ENCODE assay signal across 8 cellular contexts in genomic region chrX:118420462-118420861, GRCh38.
DNase-seq lines count a peak whose midpoint lies in the region; ATAC-seq and TF ChIP-seq lines count a peak whose summit lies in the region.

No MANE protein-coding gene starts in this region.

- in situ Hi-C loops in ACHN (cut with HindIII; ENCODE audit: low pct_ligation_motif_present, low pct_unique_long_range_greater_than_20kb, low sequenced_read_pairs): no loop called here

- peak; percentile 36 for DNase-seq in ACHN
- DNase-seq in LNCaP clone FGC (ENCODE audit: low read depth): no peak
- peak; percentile 10 for DNase-seq in fibroblast of the conjunctiva (ENCODE audit: low read depth)
- no peak for DNase-seq in LoVo (ENCODE audit: low spot score)
- DNase-seq in NCI-H1417 (lab: John Stamatoyannopoulos, UW): no peak
- DNase-seq in OCI-LY7 (ENCODE audit: low spot score): no peak

- intact Hi-C loops in OCI-LY7 (cut with micrococcal nuclease; ENCODE audit: unreplicated experiment): no loop called here

- H3K4me1 ChIP-seq in OCI-LY7 (ENCODE audit: insufficient read depth, low read length, poor library complexity, severe bottlenecking): no peaks in the 10 kb centered on the region

- no peak overlapping the region for H3K27ac ChIP-seq in OCI-LY7 (ENCODE audit: low read depth, low read length, poor library complexity, severe bottlenecking)

- TF ChIP-seq CTCF in LNCaP clone FGC (IDR thresholded peaks at IDR 0.05; ENCODE audit: control insufficient read depth, extremely low read depth, insufficient read depth) (no peak), OCI-LY7 (conservative IDR thresholded peaks at IDR 0.05; ENCODE audit: low read length) (no peak)

- H3K9me2 ChIP-seq in OCI-LY7 (ENCODE audit: insufficient read depth, low read length): no peaks in the 10 kb centered on the region

- H3K4me3 ChIP-seq in LNCaP clone FGC (ENCODE audit: low read depth, low read length) (0 out of 2 replicates have a peak overlapping the region, but pooled peaks have one; percentile 5), OCI-LY7 (ENCODE audit: low read depth, low read length, poor library complexity, severe bottlenecking) (no peak overlapping the region)

- CTCF ChIA-PET in OCI-LY7 (lab: Charles Lee; ENCODE audit: unreplicated experiment): no interaction called here

- BruUV-seq in OCI-LY7 (replicated peaks; lab: Mats Ljungman, UMichigan): no TSS peak

- H3K36me3 ChIP-seq in OCI-LY7 (ENCODE audit: insufficient read depth, low read length): no peaks in the 10 kb centered on the region

- no peaks in the 10 kb centered on the region for H3K79me2 ChIP-seq in OCI-LY7 (ENCODE audit: insufficient read depth, low read depth, low read length)

- ATAC-seq in GM19395 (IDR thresholded peaks at IDR 0.05; ENCODE audit: unreplicated experiment) (peak; percentile 67), HG02973 (IDR thresholded peaks at IDR 0.05; ENCODE audit: unreplicated experiment) (no peak)

- no peak overlapping the region for H3K4me2 ChIP-seq in OCI-LY7 (ENCODE audit: low read length)

- no peak overlapping the region for H2AFZ ChIP-seq in OCI-LY7 (ENCODE audit: low read length)

- no peaks in the 10 kb centered on the region for H3K9me3 ChIP-seq in OCI-LY7 (ENCODE audit: low read length)

- H4K20me1 ChIP-seq in OCI-LY7 (ENCODE audit: insufficient read depth, low read length): no peaks in the 10 kb centered on the region

- POLR2A ChIA-PET in OCI-LY7 (lab: Charles Lee): no interaction called here

Comparison
In these comparisons a context has a peak if more than half of its experiments do, and no peak if none do; other contexts are left out.
1. DNase-seq: peak in ACHN (single experiment) and fibroblast of the conjunctiva (single experiment); none in LNCaP clone FGC (single experiment), LoVo (single experiment), NCI-H1417 (0 of 3) and OCI-LY7 (single experiment).